In genomic region chr10:72385724-72386123, GRCh38 we compare ENCODE assay signal across 26 cellular contexts.
"Had no signal": no experiment of that assay in that cellular context is flagged by ENCODE, and none has a peak within 500 bp of the region (broad histone marks: within the 10 kb centered on the region; RNA-seq: fewer than 3 reads in every experiment).

No MANE protein-coding gene starts in this region.

- DNase-seq: activated B cell treated with CpG ODN at 0.5 μM for 24 hours; activated CD4-positive, alpha-beta T cell treated with anti-CD3 and anti-CD28 coated beads for 1 hour; activated CD4-positive, alpha-beta T cell treated with anti-CD3 and anti-CD28 coated beads, Interleukin-2, amount 10 ng/mL, durations not matched to agents 24 days and 14 days; activated CD4-positive, alpha-beta T cell treated with anti-CD3 and anti-CD28 coated beads, Interleukin-2, amount 50 U/mL, for 48 hours; activated CD8-positive, alpha-beta memory T cell treated with anti-CD3 and anti-CD28 coated beads for 24 hours; activated effector memory CD4-positive, alpha-beta T cell treated with anti-CD3 and anti-CD28 coated beads, Interleukin-2, amount 50 U/mL, for 16 hours; activated naive CD4-positive, alpha-beta T cell treated with anti-CD3 and anti-CD28 coated beads for 36 hours; activated T-cell treated with anti-CD3 and anti-CD28 coated beads, Interleukin-2, amount 50 U/mL, for 4 hours; amygdala; brain microvascular endothelial cell; NCI-H1092 treated with DMSO at 0.1 percent for 48 hours; NCI-H1417 treated with DMSO at 0.1 percent for 48 hours; NCI-H1694; NCI-H2029; NCI-H2107; NCI-H2171 treated with DMSO at 0.1 percent for 48 hours; NCI-H226; NCI-H526; NK-92 treated with Interleukin-12 subunit alpha and Interleukin-12 subunit beta, amount 100 ng/mL, for 24 hours; OCI-M1; Peyer's patch; SHP77 treated with DMSO at 0.1 percent for 48 hours had no signal

- H3K4me3 Mint-ChIP-seq: activated B cell treated with CpG ODN at 0.5 μM for 24 hours; activated CD4-positive, alpha-beta T cell treated with anti-CD3 and anti-CD28 coated beads, Interleukin-2, amount 10 ng/mL, durations not matched to agents 24 days and 14 days; activated naive CD4-positive, alpha-beta T cell treated with anti-CD3 and anti-CD28 coated beads for 36 hours; activated naive CD8-positive, alpha-beta T cell; activated T-cell treated with anti-CD3 and anti-CD28 coated beads, Interleukin-2, amount 50 U/mL, for 4 hours; T-helper 1 cell treated with Interleukin-12 subunit alpha and Interleukin-12 subunit beta and Interleukin-4 antibody, amounts not matched to agents 30 μg/mL and 1 μg/mL, for 36 hours had no signal

- H3K4me1 Mint-ChIP-seq: activated CD4-positive, alpha-beta T cell treated with anti-CD3 and anti-CD28 coated beads, Interleukin-2, amount 10 ng/mL, durations not matched to agents 24 days and 14 days had no signal

- H3K9me3 ChIP-seq: Peyer's patch had no signal

- H3K36me3 ChIP-seq: brain microvascular endothelial cell, cardiac muscle cell, Peyer's patch had no signal

- H3K27ac Mint-ChIP-seq: activated B cell treated with CpG ODN at 0.5 μM for 24 hours; activated CD4-positive, alpha-beta T cell treated with anti-CD3 and anti-CD28 coated beads, Interleukin-2, amount 10 ng/mL, durations not matched to agents 24 days and 14 days; activated naive CD4-positive, alpha-beta T cell treated with anti-CD3 and anti-CD28 coated beads for 36 hours; activated naive CD8-positive, alpha-beta T cell; T-helper 1 cell treated with Interleukin-12 subunit alpha and Interleukin-12 subunit beta and Interleukin-4 antibody, amounts not matched to agents 30 μg/mL and 1 μg/mL, for 36 hours had no signal

- H3K27ac ChIP-seq: brain microvascular endothelial cell, cardiac muscle cell, Peyer's patch, RWPE1 had no signal

- ATAC-seq: activated T-cell treated with anti-CD3 and anti-CD28 coated beads, Interleukin-2, amount 50 U/mL, for 4 hours had no signal

- H3K27me3 ChIP-seq: brain microvascular endothelial cell, cardiac muscle cell, Peyer's patch had no signal

- H3K27me3 Mint-ChIP-seq: activated B cell treated with CpG ODN at 0.5 μM for 24 hours; activated CD4-positive, alpha-beta T cell treated with anti-CD3 and anti-CD28 coated beads, Interleukin-2, amount 10 ng/mL, durations not matched to agents 24 days and 14 days; activated naive CD8-positive, alpha-beta T cell had no signal

- H3K4me1 ChIP-seq: Peyer's patch had no signal

- H3K9me3 Mint-ChIP-seq: activated B cell treated with CpG ODN at 0.5 μM for 24 hours; activated CD4-positive, alpha-beta T cell treated with anti-CD3 and anti-CD28 coated beads, Interleukin-2, amount 10 ng/mL, durations not matched to agents 24 days and 14 days; activated naive CD4-positive, alpha-beta T cell treated with anti-CD3 and anti-CD28 coated beads for 36 hours; activated T-cell treated with anti-CD3 and anti-CD28 coated beads, Interleukin-2, amount 50 U/mL, for 4 hours; T-helper 1 cell treated with Interleukin-12 subunit alpha and Interleukin-12 subunit beta and Interleukin-4 antibody, amounts not matched to agents 30 μg/mL and 1 μg/mL, for 36 hours had no signal

- H3K4me3 ChIP-seq: cardiac muscle cell, Peyer's patch had no signal
